Comparison of ENCODE assay signal across 2 cellular contexts in the genomic region with DNA sequence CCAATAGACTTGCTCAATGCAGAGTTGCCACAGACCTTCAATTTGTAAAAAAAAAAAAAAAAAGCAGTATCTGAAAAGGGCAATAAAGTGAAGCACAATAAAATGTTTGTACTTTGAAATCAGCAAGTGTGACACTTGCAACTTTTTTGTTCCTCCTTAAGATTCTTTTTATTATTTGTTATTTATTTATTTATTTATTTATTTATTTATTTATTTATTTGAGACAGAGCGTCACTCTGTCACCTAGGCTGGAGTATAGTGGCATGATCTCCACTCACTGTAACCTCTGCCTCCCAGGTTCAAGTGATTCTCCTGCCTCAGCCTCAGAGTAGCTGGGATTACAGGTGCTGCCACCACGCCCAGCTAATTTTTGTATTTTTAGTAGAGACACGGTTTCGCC.
DNase-seq lines count a peak whose midpoint lies in the region; ATAC-seq, FAIRE-seq and TF ChIP-seq lines count a peak whose summit lies in the region.
"Not testable (repeated sequence)": the region's sequence is repeated elsewhere in the genome, so short reads cannot be mapped to it uniquely, and the experiment has no call there.

No MANE protein-coding gene starts in this region.

- POLR2A ChIA-PET in A549 (lab: Yijun Ruan, JAX); HEK293 (lab: Yijun Ruan, JAX): not testable (repeated sequence)

- DNase-seq in A549 (ENCODE audit: low read depth in 1 of 2, low spot score in 1 of 2): not testable (repeated sequence)

- CTCF ChIA-PET in A549 (lab: Yijun Ruan, JAX); HEK293 (lab: Yijun Ruan, JAX): not testable (repeated sequence)

- H3K4me1 ChIP-seq in A549; HEK293 (ENCODE audit: control insufficient read depth, insufficient read depth, low read length): not testable (repeated sequence)

- TF ChIP-seq CTCF in A549 (IDR thresholded peaks at IDR 0.05); HEK293 (tag by site-specific recombination; IDR thresholded peaks at IDR 0.05): not testable (repeated sequence)

- not testable (repeated sequence) for H3K27ac ChIP-seq in A549; HEK293 (ENCODE audit: extremely low read depth, low read depth, low read length)

- H3K9me3 ChIP-seq in A549; HEK293 (ENCODE audit: control insufficient read depth, insufficient read depth, low read depth, low read length): not testable (repeated sequence)

- not testable (repeated sequence) for H3K36me3 ChIP-seq in HEK293 (ENCODE audit: control insufficient read depth in 2 of 2, insufficient read depth in 1 of 2, low read length in 2 of 2)

- not testable (repeated sequence) for TF ChIP-seq EP300 in A549 (IDR thresholded peaks at IDR 0.05)

- H3K4me3 ChIP-seq in A549; HEK293 (ENCODE audit: low read depth, low read length): not testable (repeated sequence)

- H3K4me2 ChIP-seq in A549: not testable (repeated sequence)

- 36% methylated on average over 4 of the region's 4 CpGs for WGBS in A549 (ENCODE audit: missing lambda C conversion rate)

- not testable (repeated sequence) for FAIRE-seq in A549 (lab: Jason Lieb, UNC)

- not testable (repeated sequence) for ATAC-seq in A549

- not testable (repeated sequence) for TF ChIP-seq POLR2A in A549 (IDR thresholded peaks at IDR 0.05; ENCODE audit: low read length)

- TF ChIP-seq RAD21 in A549 (conservative IDR thresholded peaks at IDR 0.05 in 1 of 2, IDR thresholded peaks at IDR 0.05 in 1 of 2): not testable (repeated sequence)

TF ChIP-seq in A549, 52 proteins besides CTCF, POLR2A, EP300 and RAD21:
- TF ChIP-seq ZC3H11A (IDR thresholded peaks at IDR 0.05): peak; percentile 82

TF ChIP-seq in HEK293, 187 proteins besides CTCF, POLR2A, EP300 and RAD21:
- TF ChIP-seq ZNF623 (tag by site-specific recombination; IDR thresholded peaks at IDR 0.05) (peak; percentile 25; the same call in 1 of the 2 replicates), ZNF426 (tag by site-specific recombination; IDR thresholded peaks at IDR 0.05) (peak; percentile 44), ZNF394 (tag by site-specific recombination; IDR thresholded peaks at IDR 0.05; ENCODE audit: borderline replicate concordance) (peak; percentile 52; the same call in 1 of the 2 replicates), ZNF654 (tag by site-specific recombination; IDR thresholded peaks at IDR 0.05; ENCODE audit: low read depth) (0 out of 2 replicates have a peak, but pooled peaks have one; percentile 4), ZNF555 (tag by site-specific recombination; conservative IDR thresholded peaks at IDR 0.05) (peak; percentile 24; the same call in 1 of the 2 replicates), ZBTB8A (tag by site-specific recombination; IDR thresholded peaks at IDR 0.05) (peak; percentile 24; the same call in 1 of the 2 replicates)
- TF ChIP-seq, protein P1, sequence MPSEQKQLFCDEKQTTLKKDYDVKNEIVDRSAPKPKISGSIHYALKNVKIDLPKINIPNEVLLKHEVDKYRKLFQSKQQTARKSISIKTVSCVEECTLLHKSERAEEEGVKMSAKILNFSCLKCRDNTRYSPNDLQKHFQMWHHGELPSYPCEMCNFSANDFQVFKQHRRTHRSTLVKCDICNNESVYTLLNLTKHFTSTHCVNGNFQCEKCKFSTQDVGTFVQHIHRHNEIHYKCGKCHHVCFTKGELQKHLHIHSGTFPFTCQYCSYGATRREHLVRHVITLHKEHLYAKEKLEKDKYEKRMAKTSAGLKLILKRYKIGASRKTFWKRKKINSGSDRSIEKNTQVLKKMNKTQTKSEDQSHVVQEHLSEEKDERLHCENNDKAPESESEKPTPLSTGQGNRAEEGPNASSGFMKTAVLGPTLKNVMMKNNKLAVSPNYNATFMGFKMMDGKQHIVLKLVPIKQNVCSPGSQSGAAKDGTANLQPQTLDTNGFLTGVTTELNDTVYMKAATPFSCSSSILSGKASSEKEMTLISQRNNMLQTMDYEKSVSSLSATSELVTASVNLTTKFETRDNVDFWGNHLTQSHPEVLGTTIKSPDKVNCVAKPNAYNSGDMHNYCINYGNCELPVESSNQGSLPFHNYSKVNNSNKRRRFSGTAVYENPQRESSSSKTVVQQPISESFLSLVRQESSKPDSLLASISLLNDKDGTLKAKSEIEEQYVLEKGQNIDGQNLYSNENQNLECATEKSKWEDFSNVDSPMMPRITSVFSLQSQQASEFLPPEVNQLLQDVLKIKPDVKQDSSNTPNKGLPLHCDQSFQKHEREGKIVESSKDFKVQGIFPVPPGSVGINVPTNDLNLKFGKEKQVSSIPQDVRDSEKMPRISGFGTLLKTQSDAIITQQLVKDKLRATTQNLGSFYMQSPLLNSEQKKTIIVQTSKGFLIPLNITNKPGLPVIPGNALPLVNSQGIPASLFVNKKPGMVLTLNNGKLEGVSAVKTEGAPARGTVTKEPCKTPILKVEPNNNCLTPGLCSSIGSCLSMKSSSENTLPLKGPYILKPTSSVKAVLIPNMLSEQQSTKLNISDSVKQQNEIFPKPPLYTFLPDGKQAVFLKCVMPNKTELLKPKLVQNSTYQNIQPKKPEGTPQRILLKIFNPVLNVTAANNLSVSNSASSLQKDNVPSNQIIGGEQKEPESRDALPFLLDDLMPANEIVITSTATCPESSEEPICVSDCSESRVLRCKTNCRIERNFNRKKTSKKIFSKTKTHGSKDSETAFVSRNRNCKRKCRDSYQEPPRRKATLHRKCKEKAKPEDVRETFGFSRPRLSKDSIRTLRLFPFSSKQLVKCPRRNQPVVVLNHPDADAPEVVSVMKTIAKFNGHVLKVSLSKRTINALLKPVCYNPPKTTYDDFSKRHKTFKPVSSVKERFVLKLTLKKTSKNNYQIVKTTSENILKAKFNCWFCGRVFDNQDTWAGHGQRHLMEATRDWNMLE (tag by site-specific recombination; conservative IDR thresholded peaks at IDR 0.05; ENCODE audit: low read depth): peak; percentile 64; the same call in 1 of the 2 replicates
- TF ChIP-seq, protein P2, sequence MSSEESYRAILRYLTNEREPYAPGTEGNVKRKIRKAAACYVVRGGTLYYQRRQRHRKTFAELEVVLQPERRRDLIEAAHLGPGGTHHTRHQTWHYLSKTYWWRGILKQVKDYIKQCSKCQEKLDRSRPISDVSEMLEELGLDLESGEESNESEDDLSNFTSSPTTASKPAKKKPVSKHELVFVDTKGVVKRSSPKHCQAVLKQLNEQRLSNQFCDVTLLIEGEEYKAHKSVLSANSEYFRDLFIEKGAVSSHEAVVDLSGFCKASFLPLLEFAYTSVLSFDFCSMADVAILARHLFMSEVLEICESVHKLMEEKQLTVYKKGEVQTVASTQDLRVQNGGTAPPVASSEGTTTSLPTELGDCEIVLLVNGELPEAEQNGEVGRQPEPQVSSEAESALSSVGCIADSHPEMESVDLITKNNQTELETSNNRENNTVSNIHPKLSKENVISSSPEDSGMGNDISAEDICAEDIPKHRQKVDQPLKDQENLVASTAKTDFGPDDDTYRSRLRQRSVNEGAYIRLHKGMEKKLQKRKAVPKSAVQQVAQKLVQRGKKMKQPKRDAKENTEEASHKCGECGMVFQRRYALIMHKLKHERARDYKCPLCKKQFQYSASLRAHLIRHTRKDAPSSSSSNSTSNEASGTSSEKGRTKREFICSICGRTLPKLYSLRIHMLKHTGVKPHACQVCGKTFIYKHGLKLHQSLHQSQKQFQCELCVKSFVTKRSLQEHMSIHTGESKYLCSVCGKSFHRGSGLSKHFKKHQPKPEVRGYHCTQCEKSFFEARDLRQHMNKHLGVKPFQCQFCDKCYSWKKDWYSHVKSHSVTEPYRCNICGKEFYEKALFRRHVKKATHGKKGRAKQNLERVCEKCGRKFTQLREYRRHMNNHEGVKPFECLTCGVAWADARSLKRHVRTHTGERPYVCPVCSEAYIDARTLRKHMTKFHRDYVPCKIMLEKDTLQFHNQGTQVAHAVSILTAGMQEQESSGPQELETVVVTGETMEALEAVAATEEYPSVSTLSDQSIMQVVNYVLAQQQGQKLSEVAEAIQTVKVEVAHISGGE (tag by site-specific recombination; conservative IDR thresholded peaks at IDR 0.05; ENCODE audit: low read depth): 0 out of 2 replicates have a peak, but pooled peaks have one; percentile 38
